In the genomic region with DNA sequence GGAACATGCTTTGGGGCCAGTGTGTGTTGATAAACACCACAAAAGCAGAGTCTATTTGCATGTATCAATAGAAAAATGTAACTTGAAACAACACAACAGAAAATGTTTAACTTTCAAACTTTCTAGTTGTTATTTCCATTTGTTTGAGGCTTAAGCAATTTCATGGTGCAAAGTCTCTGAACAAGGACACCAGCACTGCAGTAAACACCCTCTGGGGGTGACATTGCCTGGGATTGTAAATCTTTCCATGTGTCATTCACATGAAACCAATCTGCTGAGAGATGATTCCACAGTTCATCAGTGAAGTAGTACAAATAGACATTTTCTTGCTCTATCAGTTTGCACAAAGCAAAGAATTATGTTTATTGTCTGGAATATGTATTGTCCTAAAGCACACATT, we compare ENCODE assay signal across 10 cellular contexts.
"Had no signal": no experiment of that assay in that cellular context is flagged by ENCODE, and none has a peak within 500 bp of the region (broad histone marks: within the 10 kb centered on the region; RNA-seq: fewer than 3 reads in every experiment).

No MANE protein-coding gene starts in this region.

- DNase-seq: activated CD4-positive, alpha-beta T cell treated with anti-CD3 and anti-CD28 coated beads, Interleukin-2, amount 50 U/mL, for 1 hour; activated naive CD4-positive, alpha-beta T cell treated with anti-CD3 and anti-CD28 coated beads, Interleukin-2, amount 10 ng/mL, durations not matched to agents 7 days and 5 days; caudate nucleus; glutamatergic neuron; immature natural killer cell; left lung; pancreas; stimulated activated CD4-positive, alpha-beta T cell treated with anti-CD3 and anti-CD28 coated beads, Interleukin-4, amount 100 ng/mL, for 1 hour; T-helper 17 cell; upper lobe of left lung had no signal

- ATAC-seq: left lung, pancreas, T-helper 17 cell had no signal
